9 cellular contexts compared by ENCODE assay signal in genomic region chr20:4041748-4042411, GRCh38. TPM values are rescaled to one million over a fixed set of nuclear protein-coding genes. Genes with fewer than 3 reads are reported as not detected.
DNase-seq lines count a peak whose midpoint lies in the region; ATAC-seq lines count a peak whose summit lies in the region.
"Had no signal": no experiment of that assay in that cellular context is flagged by ENCODE, and none has a peak within 500 bp of the region (broad histone marks: within the 10 kb centered on the region; RNA-seq: fewer than 3 reads in every experiment).

No MANE protein-coding gene starts in this region.

- no peaks in the 10 kb centered on the region for H3K9me3 Mint-ChIP-seq in activated CD8-positive, alpha-beta memory T cell treated with anti-CD3 and anti-CD28 coated beads, Interleukin-2, amount 10 ng/mL, durations not matched to agents 7 days and 5 days (ENCODE audit: low read depth)
- no peaks in the 10 kb centered on the region for H3K9me3 Mint-ChIP-seq in stimulated activated memory B cell treated with anti-CD40 and anti-IgM and Interleukin-4, amounts not matched to agents 10 μg/mL and 1 μg/mL and 100 μg/mL, for 72 hours
- H3K9me3 Mint-ChIP-seq in activated CD4-positive, alpha-beta T cell treated with anti-CD3 and anti-CD28 coated beads, Interleukin-2, amount 10 ng/mL, durations not matched to agents 24 days and 14 days, result peaks cover 4% of the 10 kb centered on the region

- CTCF ChIA-PET in activated CD8-positive, alpha-beta memory T cell treated with anti-CD3 and anti-CD28 coated beads, Interleukin-2, amount 10 ng/mL, durations not matched to agents 7 days and 5 days (lab: Charles Lee), result interaction anchor here (1.2 kb wide), 1 partner anchor 156 kb away, joined by 4 read pairs; no protein-coding TSS in a partner anchor

- H3K27ac Mint-ChIP-seq in activated CD8-positive, alpha-beta memory T cell treated with anti-CD3 and anti-CD28 coated beads, Interleukin-2, amount 10 ng/mL, durations not matched to agents 7 days and 5 days, result no peak overlapping the region
- no peak overlapping the region for H3K27ac Mint-ChIP-seq in stimulated activated memory B cell treated with anti-CD40 and anti-IgM and Interleukin-4, amounts not matched to agents 10 μg/mL and 1 μg/mL and 100 μg/mL, for 72 hours
- no peak overlapping the region for H3K27ac Mint-ChIP-seq in activated CD4-positive, alpha-beta T cell treated with anti-CD3 and anti-CD28 coated beads, Interleukin-2, amount 10 ng/mL, durations not matched to agents 24 days and 14 days
- H3K27ac Mint-ChIP-seq: B cell had no signal

- H3K4me3 Mint-ChIP-seq in activated CD8-positive, alpha-beta memory T cell treated with anti-CD3 and anti-CD28 coated beads, Interleukin-2, amount 10 ng/mL, durations not matched to agents 7 days and 5 days, result no peak overlapping the region
- no peak overlapping the region for H3K4me3 Mint-ChIP-seq in stimulated activated memory B cell treated with anti-CD40 and anti-IgM and Interleukin-4, amounts not matched to agents 10 μg/mL and 1 μg/mL and 100 μg/mL, for 72 hours
- no peak overlapping the region for H3K4me3 Mint-ChIP-seq in activated CD4-positive, alpha-beta T cell treated with anti-CD3 and anti-CD28 coated beads, Interleukin-2, amount 10 ng/mL, durations not matched to agents 24 days and 14 days
- H3K4me3 Mint-ChIP-seq: B cell had no signal

- peaks cover 21% of the 10 kb centered on the region for H3K4me1 Mint-ChIP-seq in activated CD8-positive, alpha-beta memory T cell treated with anti-CD3 and anti-CD28 coated beads, Interleukin-2, amount 10 ng/mL, durations not matched to agents 7 days and 5 days
- H3K4me1 Mint-ChIP-seq in stimulated activated memory B cell treated with anti-CD40 and anti-IgM and Interleukin-4, amounts not matched to agents 10 μg/mL and 1 μg/mL and 100 μg/mL, for 72 hours, result peaks cover 16% of the 10 kb centered on the region
- H3K4me1 Mint-ChIP-seq in activated CD4-positive, alpha-beta T cell treated with anti-CD3 and anti-CD28 coated beads, Interleukin-2, amount 10 ng/mL, durations not matched to agents 24 days and 14 days, result peaks cover 32% of the 10 kb centered on the region

- ATAC-seq in activated CD8-positive, alpha-beta memory T cell treated with anti-CD3 and anti-CD28 coated beads, Interleukin-2, amount 10 ng/mL, durations not matched to agents 7 days and 5 days, result no peak
- ATAC-seq in left ventricle myocardium superior, result peak; percentile 46
- no peak for ATAC-seq in stimulated activated memory B cell treated with anti-CD40 and anti-IgM and Interleukin-4, amounts not matched to agents 10 μg/mL and 1 μg/mL and 100 μg/mL, for 72 hours

- DNase-seq in activated CD8-positive, alpha-beta memory T cell treated with anti-CD3 and anti-CD28 coated beads, Interleukin-2, amount 50 U/mL, for 48 hours, result peak; percentile 47
- DNase-seq in activated CD8-positive, alpha-beta memory T cell treated with anti-CD3 and anti-CD28 coated beads, Interleukin-2, amount 10 ng/mL, durations not matched to agents 7 days and 5 days, result no peak
- peak; percentile 39 to 64 for DNase-seq in SHP77 (lab: John Stamatoyannopoulos, UW)
- peak; percentile 46 for DNase-seq in left ventricle myocardium superior
- peak; percentile 88 for DNase-seq in ureter (ENCODE audit: low spot score)
- DNase-seq in OCI-M2 (lab: John Stamatoyannopoulos, UW; ENCODE audit: unreplicated experiment), result no peak
- DNase-seq in activated CD4-positive, alpha-beta T cell treated with anti-CD3 and anti-CD28 coated beads, Interleukin-2, amount 10 ng/mL, durations not matched to agents 24 days and 14 days, result no peak

- intact Hi-C loops in left ventricle myocardium superior (cut with micrococcal nuclease), result no loop called here
- intact Hi-C loops in activated CD4-positive, alpha-beta T cell treated with anti-CD3 and anti-CD28 coated beads, Interleukin-2, amount 10 ng/mL, durations not matched to agents 24 days and 14 days (cut with micrococcal nuclease), result no loop called here

- peaks cover 7% of the 10 kb centered on the region for H3K36me3 Mint-ChIP-seq in activated CD8-positive, alpha-beta memory T cell treated with anti-CD3 and anti-CD28 coated beads, Interleukin-2, amount 10 ng/mL, durations not matched to agents 7 days and 5 days
- H3K36me3 Mint-ChIP-seq in stimulated activated memory B cell treated with anti-CD40 and anti-IgM and Interleukin-4, amounts not matched to agents 10 μg/mL and 1 μg/mL and 100 μg/mL, for 72 hours, result no peaks in the 10 kb centered on the region
- peaks cover 5% of the 10 kb centered on the region for H3K36me3 Mint-ChIP-seq in activated CD4-positive, alpha-beta T cell treated with anti-CD3 and anti-CD28 coated beads, Interleukin-2, amount 10 ng/mL, durations not matched to agents 24 days and 14 days (ENCODE audit: low read depth)

- no peaks in the 10 kb centered on the region for H3K27me3 Mint-ChIP-seq in activated CD8-positive, alpha-beta memory T cell treated with anti-CD3 and anti-CD28 coated beads, Interleukin-2, amount 10 ng/mL, durations not matched to agents 7 days and 5 days
- peaks cover 21% of the 10 kb centered on the region for H3K27me3 Mint-ChIP-seq in stimulated activated memory B cell treated with anti-CD40 and anti-IgM and Interleukin-4, amounts not matched to agents 10 μg/mL and 1 μg/mL and 100 μg/mL, for 72 hours
- peaks cover 1% of the 10 kb centered on the region for H3K27me3 Mint-ChIP-seq in activated CD4-positive, alpha-beta T cell treated with anti-CD3 and anti-CD28 coated beads, Interleukin-2, amount 10 ng/mL, durations not matched to agents 24 days and 14 days

RNA-seq across cellular contexts. Expression of gene RNF24, which starts 26.5 kb away (rescaled TPM):
- total RNA-seq in activated CD8-positive, alpha-beta memory T cell treated with anti-CD3 and anti-CD28 coated beads, Interleukin-2, amount 10 ng/mL, durations not matched to agents 7 days and 5 days, result 10 to 100 TPM; 10.5 to 13.6 TPM
- total RNA-seq in left ventricle myocardium superior, result 5.3 TPM
- 15.9 TPM for total RNA-seq in ureter
- total RNA-seq in activated CD4-positive, alpha-beta T cell treated with anti-CD3 and anti-CD28 coated beads, Interleukin-2, amount 10 ng/mL, durations not matched to agents 24 days and 14 days, result 13.6 and 15.4 TPM in 2 replicates

Comparison
In these comparisons a context has a peak if more than half of its experiments do, and no peak if none do; other contexts are left out.
1. DNase-seq: peak in activated CD8-positive, alpha-beta memory T cell treated with anti-CD3 and anti-CD28 coated beads, Interleukin-2, amount 50 U/mL, for 48 hours (single experiment), SHP77 (2 of 2), left ventricle myocardium superior (single experiment) and ureter (single experiment); none in activated CD8-positive, alpha-beta memory T cell treated with anti-CD3 and anti-CD28 coated beads, Interleukin-2, amount 10 ng/mL, durations not matched to agents 7 days and 5 days (single experiment), OCI-M2 (single experiment) and activated CD4-positive, alpha-beta T cell treated with anti-CD3 and anti-CD28 coated beads, Interleukin-2, amount 10 ng/mL, durations not matched to agents 24 days and 14 days (single experiment).